ENCODE assay signal across 1 cellular context in the genomic region with DNA sequence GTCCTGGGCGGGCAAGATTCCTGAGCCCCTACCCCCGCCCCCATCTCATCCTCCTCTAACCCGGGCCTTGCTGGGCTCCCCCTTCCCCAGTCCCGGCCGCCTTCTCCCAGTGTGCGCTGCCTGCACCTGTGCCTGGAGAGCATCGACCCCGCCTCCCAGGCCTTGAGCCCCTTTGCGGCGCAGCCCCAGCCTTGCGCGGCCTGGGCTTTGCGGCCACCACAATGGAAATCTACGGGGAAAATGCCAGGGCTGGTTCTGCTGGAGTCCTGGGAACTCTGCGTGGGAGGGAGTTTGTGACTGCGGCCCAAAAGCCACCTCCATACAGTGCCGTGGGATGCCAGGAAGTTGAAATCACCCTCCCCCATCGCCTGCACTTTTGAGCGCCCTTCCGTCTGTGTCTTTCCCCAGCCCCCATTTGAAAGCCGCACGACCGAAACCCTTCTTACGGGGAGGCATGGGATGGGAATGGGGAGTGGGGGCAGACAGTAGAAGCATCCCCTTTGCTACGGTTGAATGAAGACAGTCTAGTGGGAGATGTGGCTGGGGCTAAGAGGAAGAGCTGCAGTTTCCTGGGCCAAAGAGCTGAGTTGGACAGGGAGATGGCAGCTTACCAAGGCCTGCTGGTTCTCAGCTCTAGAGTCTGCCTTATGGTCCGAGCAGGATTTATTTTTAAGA.
TF ChIP-seq lines count a peak whose summit lies in the region.

No MANE protein-coding gene starts in this region.

TF ChIP-seq in IMR-90, 13 proteins besides CTCF, POLR2A, EP300 and RAD21:
- TF ChIP-seq ELK1 (IDR thresholded peaks at IDR 0.05; ENCODE audit: borderline replicate concordance, low read depth, low read length) (no peak), NFE2L2 (IDR thresholded peaks at IDR 0.05; ENCODE audit: low read depth, low read length) (no peak), MXI1 (IDR thresholded peaks at IDR 0.05; ENCODE audit: borderline replicate concordance, low read depth, low read length) (no peak), FOS (IDR thresholded peaks at IDR 0.05; ENCODE audit: low read depth, low read length) (no peak), BHLHE40 (IDR thresholded peaks at IDR 0.05; ENCODE audit: low read depth, low read length) (no peak), CHD1 (IDR thresholded peaks at IDR 0.05; ENCODE audit: low read depth, low read length) (no peak), CEBPB (IDR thresholded peaks at IDR 0.05; ENCODE audit: low read depth, low read length) (no peak), RCOR1 (IDR thresholded peaks at IDR 0.05; ENCODE audit: insufficient replicate concordance, low read length) (no peak), SMC3 (IDR thresholded peaks at IDR 0.05; ENCODE audit: low read depth, low read length) (no peak), MAFK (IDR thresholded peaks at IDR 0.05; ENCODE audit: low read depth, low read length) (no peak), RFX5 (IDR thresholded peaks at IDR 0.05; ENCODE audit: low read depth, low read length) (no peak)
- TF ChIP-seq, protein P1, sequence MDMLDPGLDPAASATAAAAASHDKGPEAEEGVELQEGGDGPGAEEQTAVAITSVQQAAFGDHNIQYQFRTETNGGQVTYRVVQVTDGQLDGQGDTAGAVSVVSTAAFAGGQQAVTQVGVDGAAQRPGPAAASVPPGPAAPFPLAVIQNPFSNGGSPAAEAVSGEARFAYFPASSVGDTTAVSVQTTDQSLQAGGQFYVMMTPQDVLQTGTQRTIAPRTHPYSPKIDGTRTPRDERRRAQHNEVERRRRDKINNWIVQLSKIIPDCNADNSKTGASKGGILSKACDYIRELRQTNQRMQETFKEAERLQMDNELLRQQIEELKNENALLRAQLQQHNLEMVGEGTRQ (IDR thresholded peaks at IDR 0.05; ENCODE audit: low read depth, low read length): no peak
TF ChIP-seq in IMR-90: peak in this region for 0.
